In genomic region chr2:171279983-171280790, GRCh38 we compare ENCODE assay signal across 15 cellular contexts.
"Had no signal": no experiment of that assay in that cellular context is flagged by ENCODE, and none has a peak within 500 bp of the region (broad histone marks: within the 10 kb centered on the region; RNA-seq: fewer than 3 reads in every experiment).

No MANE protein-coding gene starts in this region.

- FAIRE-seq: islet of Langerhans had no signal

- H3K27me3 ChIP-seq: cardiac muscle cell, foreskin keratinocyte, spleen, suprapubic skin had no signal

- H3K36me3 Mint-ChIP-seq: type B pancreatic cell had no signal

- H3K27ac Mint-ChIP-seq: activated CD8-positive, alpha-beta T cell treated with anti-CD3 and anti-CD28 coated beads for 36 hours; activated T-cell treated with anti-CD3 and anti-CD28 coated beads, Interleukin-2, amount 50 U/mL, for 72 hours; type B pancreatic cell had no signal

- H3K4me1 Mint-ChIP-seq: naive thymus-derived CD4-positive, alpha-beta T cell had no signal

- H3K9me3 Mint-ChIP-seq: activated T-cell treated with anti-CD3 and anti-CD28 coated beads, Interleukin-2, amount 50 U/mL, for 72 hours; type B pancreatic cell had no signal

- ATAC-seq: activated CD8-positive, alpha-beta T cell treated with anti-CD3 and anti-CD28 coated beads for 36 hours; activated T-cell treated with anti-CD3 and anti-CD28 coated beads, Interleukin-2, amount 50 U/mL, for 72 hours; foreskin keratinocyte; naive thymus-derived CD4-positive, alpha-beta T cell; sciatic nerve had no signal

- H3K27ac ChIP-seq: cardiac muscle cell, foreskin keratinocyte, prostate gland, spleen, suprapubic skin had no signal

- H3K27me3 Mint-ChIP-seq: activated CD8-positive, alpha-beta T cell treated with anti-CD3 and anti-CD28 coated beads for 36 hours; naive thymus-derived CD4-positive, alpha-beta T cell; type B pancreatic cell had no signal

- H3K4me3 Mint-ChIP-seq: activated CD8-positive, alpha-beta T cell treated with anti-CD3 and anti-CD28 coated beads for 36 hours; activated T-cell treated with anti-CD3 and anti-CD28 coated beads, Interleukin-2, amount 50 U/mL, for 72 hours; naive thymus-derived CD4-positive, alpha-beta T cell; type B pancreatic cell had no signal

- H3K4me3 ChIP-seq: cardiac muscle cell, prostate gland, spleen, suprapubic skin had no signal

- DNase-seq: activated CD4-positive, alpha-beta T cell treated with anti-CD3 and anti-CD28 coated beads for 4 hours; activated CD8-positive, alpha-beta memory T cell treated with anti-CD3 and anti-CD28 coated beads, Interleukin-2, amount 50 U/mL, for 4 hours; activated CD8-positive, alpha-beta T cell treated with anti-CD3 and anti-CD28 coated beads for 36 hours; activated naive CD4-positive, alpha-beta T cell; activated T-cell treated with anti-CD3 and anti-CD28 coated beads, Interleukin-2, amount 50 U/mL, for 72 hours; foreskin keratinocyte; naive thymus-derived CD4-positive, alpha-beta T cell; spleen; stimulated activated naive CD4-positive, alpha-beta T cell treated with Interleukin-2 at 50 U/mL for 16 hours had no signal
